In the genomic region with DNA sequence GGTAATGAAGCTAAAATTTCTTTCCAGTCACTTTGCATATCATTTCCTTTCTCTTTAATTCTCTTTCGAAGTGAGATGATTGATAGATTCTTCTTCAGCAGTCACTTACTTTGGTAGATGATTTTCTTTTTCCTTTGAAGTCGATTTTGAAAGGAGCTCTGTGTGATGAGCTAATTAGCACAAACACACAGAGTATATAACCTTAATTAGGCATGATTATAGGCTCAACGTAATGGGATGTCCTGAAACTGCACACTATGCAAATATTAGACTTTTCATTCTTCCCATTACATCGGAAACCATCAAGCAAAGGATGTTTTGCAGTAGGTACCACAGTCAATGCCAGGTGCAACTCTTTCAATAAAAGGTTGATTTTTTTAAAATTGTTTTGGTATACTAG, we compare ENCODE assay signal across 1 cellular context.
TF ChIP-seq lines count a peak whose summit lies in the region.

No MANE protein-coding gene starts in this region.

TF ChIP-seq in HepG2, 621 proteins besides CTCF, POLR2A, EP300 and RAD21:
- TF ChIP-seq MAFF (IDR thresholded peaks at IDR 0.05; ENCODE audit: low read depth, low read length) (peak; percentile 59; the same call in 1 of the 2 replicates), MAFK (conservative IDR thresholded peaks at IDR 0.05 in 1 of 2, IDR thresholded peaks at IDR 0.05 in 1 of 2; ENCODE audit: low read length in 2 of 2) (peak; percentile 70; a peak in 3 of 4 replicates), HNF4A (CRISPR knock-in tag; IDR thresholded peaks at IDR 0.05) (no peak)
- TF ChIP-seq, protein P1, sequence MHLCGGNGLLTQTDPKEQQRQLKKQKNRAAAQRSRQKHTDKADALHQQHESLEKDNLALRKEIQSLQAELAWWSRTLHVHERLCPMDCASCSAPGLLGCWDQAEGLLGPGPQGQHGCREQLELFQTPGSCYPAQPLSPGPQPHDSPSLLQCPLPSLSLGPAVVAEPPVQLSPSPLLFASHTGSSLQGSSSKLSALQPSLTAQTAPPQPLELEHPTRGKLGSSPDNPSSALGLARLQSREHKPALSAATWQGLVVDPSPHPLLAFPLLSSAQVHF (CRISPR knock-in tag; IDR thresholded peaks at IDR 0.05): no peak
